In genomic region chr2:177261115-177261779, GRCh38 we compare ENCODE assay signal across 8 cellular contexts.
A peak's percentile ranks its signal among the peaks of the same experiment; 100 is the strongest.
DNase-seq lines count a peak whose midpoint lies in the region; ATAC-seq and TF ChIP-seq lines count a peak whose summit lies in the region.

No MANE protein-coding gene starts in this region.

- TF ChIP-seq POLR2A in GM18505 (IDR thresholded peaks at IDR 0.05; ENCODE audit: borderline replicate concordance, extremely low read depth, insufficient read depth, insufficient read length): no peak

- peak overlapping the region; percentile 87 to 95 (median 92) for H3K4me3 ChIP-seq in BLaER1 treated with 17β-estradiol and CSF1 and Interleukin-3, amounts not matched to agents 10 nM and 100 nM
- peak overlapping the region; percentile 9 for H3K4me3 ChIP-seq in effector memory CD4-positive, alpha-beta T cell (ENCODE audit: insufficient read depth, low read depth, low read length, poor library complexity, severe bottlenecking)
- H3K4me3 ChIP-seq in neutrophil (ENCODE audit: low read depth in 1 of 2, low read length in 1 of 2): peak overlapping the region; percentile 75 to 89

- no peaks in the 10 kb centered on the region for H3K27me3 ChIP-seq in BLaER1 treated with 17β-estradiol and CSF1 and Interleukin-3, amounts not matched to agents 10 nM and 100 nM
- no peaks in the 10 kb centered on the region for H3K27me3 ChIP-seq in effector memory CD4-positive, alpha-beta T cell (replicated peaks; ENCODE audit: control insufficient read depth, insufficient read depth, low read length, poor library complexity, severe bottlenecking)
- H3K27me3 ChIP-seq in neutrophil: no peaks in the 10 kb centered on the region

- peaks cover 28 to 59% (median 51%) of the 10 kb centered on the region in 11 experiments for H3K36me3 ChIP-seq in BLaER1 treated with 17β-estradiol and CSF1 and Interleukin-3, amounts not matched to agents 10 nM and 100 nM
- peaks cover 3% of the 10 kb centered on the region for H3K36me3 ChIP-seq in effector memory CD4-positive, alpha-beta T cell (ENCODE audit: control insufficient read depth, insufficient read depth, low read length)
- no peaks in the 10 kb centered on the region for H3K36me3 ChIP-seq in neutrophil

- H3K4me1 ChIP-seq in BLaER1 treated with 17β-estradiol and CSF1 and Interleukin-3, amounts not matched to agents 10 nM and 100 nM: peaks cover 34 to 60% (median 40%) of the 10 kb centered on the region in 10 experiments
- peaks cover 27% of the 10 kb centered on the region for H3K4me1 ChIP-seq in effector memory CD4-positive, alpha-beta T cell (ENCODE audit: control insufficient read depth, insufficient read depth, low read length, poor library complexity, severe bottlenecking)
- peaks cover 54 to 73% of the 10 kb centered on the region in 2 experiments for H3K4me1 ChIP-seq in neutrophil (ENCODE audit: control insufficient read depth in 1 of 2, insufficient read depth in 1 of 2, low read depth in 1 of 2, low read length in 1 of 2)

- H3K27ac ChIP-seq in BLaER1 treated with 17β-estradiol and CSF1 and Interleukin-3, amounts not matched to agents 10 nM and 100 nM: peak overlapping the region; percentile 99 to 100 (median 100); a peak in 21 of 22 replicates
- H3K27ac ChIP-seq in effector memory CD4-positive, alpha-beta T cell (ENCODE audit: insufficient read depth, low read length, poor library complexity, severe bottlenecking): no peak overlapping the region
- H3K27ac ChIP-seq in neutrophil: peak overlapping the region; percentile 99

- ATAC-seq in GM18505 (IDR thresholded peaks at IDR 0.05; ENCODE audit: unreplicated experiment) (no peak), HG02938 (IDR thresholded peaks at IDR 0.05; ENCODE audit: unreplicated experiment) (no peak)

- peaks cover 0 to 31% (median 25%) of the 10 kb centered on the region in 11 experiments; a peak in 19 of 22 replicates for H3K9me3 ChIP-seq in BLaER1 treated with 17β-estradiol and CSF1 and Interleukin-3, amounts not matched to agents 10 nM and 100 nM (replicated peaks in 1 of 11)
- no peaks in the 10 kb centered on the region for H3K9me3 ChIP-seq in effector memory CD4-positive, alpha-beta T cell (ENCODE audit: control insufficient read depth, low read length)
- no peaks in the 10 kb centered on the region for H3K9me3 ChIP-seq in neutrophil

- DNase-seq in NCI-H226: peak; percentile 37
- no peak for DNase-seq in effector memory CD4-positive, alpha-beta T cell
- DNase-seq in GF-D8 (lab: John Stamatoyannopoulos, UW): no peak
- no peak for DNase-seq in iPS-NIHi11 (ENCODE audit: low spot score)

- H4K20me1 ChIP-seq in BLaER1 treated with 17β-estradiol and CSF1 and Interleukin-3, amounts not matched to agents 10 nM and 100 nM: peaks cover 59 to 71% (median 71%) of the 10 kb centered on the region in 11 experiments

- H3K4me2 ChIP-seq in BLaER1 treated with 17β-estradiol and CSF1 and Interleukin-3, amounts not matched to agents 10 nM and 100 nM: peak overlapping the region; percentile 80 to 98 (median 93)

- H3K9ac ChIP-seq in BLaER1 treated with 17β-estradiol and CSF1 and Interleukin-3, amounts not matched to agents 10 nM and 100 nM: peak overlapping the region; percentile 98 to 100 (median 100)

- no peak for TF ChIP-seq CTCF in neutrophil (IDR thresholded peaks at IDR 0.05)

Comparison
In these comparisons a context has a peak if more than half of its experiments do, and no peak if none do; other contexts are left out.
1. H3K4me3 ChIP-seq: peak in every context shown above with its lines; median percentile 92 in BLaER1 treated with 17β-estradiol and CSF1 and Interleukin-3, amounts not matched to agents 10 nM and 100 nM; 82 in neutrophil; 9 in effector memory CD4-positive, alpha-beta T cell.